ENCODE assay signal across 8 cellular contexts in genomic region chr1:157993179-157994080, GRCh38.
DNase-seq lines count a peak whose midpoint lies in the region; ATAC-seq and TF ChIP-seq lines count a peak whose summit lies in the region.

TSS of gene KIRREL1 (plus strand) at chr1:157993645. CDS start at chr1:157993677, 32 bp downstream.

- H3K36me3 ChIP-seq in muscle layer of duodenum (ENCODE audit: control insufficient read depth in 1 of 2, insufficient read depth in 2 of 2, low read length in 2 of 2) = no peaks in the 10 kb centered on the region

- ATAC-seq in SK-N-SH treated with all-trans-retinoic acid at 6 μM for 48 hours (peak; percentile 54), GM21737 (IDR thresholded peaks at IDR 0.05; ENCODE audit: unreplicated experiment) (no peak)

- H3K9me3 ChIP-seq in muscle layer of duodenum (ENCODE audit: control insufficient read depth in 1 of 2, low read length in 2 of 2) = no peaks in the 10 kb centered on the region

- peak within 1 kb of the TSS; percentile 70 to 86 for H3K4me3 ChIP-seq in muscle layer of duodenum (ENCODE audit: low read depth in 1 of 2, low read length in 2 of 2)

- no peaks in the 10 kb centered on the region for H3K27me3 ChIP-seq in muscle layer of duodenum (ENCODE audit: low read depth, low read length)

- peak; percentile 1 for DNase-seq in stimulated activated CD4-positive, alpha-beta T cell treated with anti-CD3 and anti-CD28 coated beads, Interleukin-2, amount 100 ng/mL, for 4 hours (ENCODE audit: low read depth)
- no peak for DNase-seq in stimulated activated CD4-positive, alpha-beta T cell treated with anti-CD3 and anti-CD28 coated beads, Interleukin-4, amount 100 ng/mL, for 4 hours
- DNase-seq in fibroblast of gingiva (ENCODE audit: low read depth) = peak; percentile 83
- no peak for DNase-seq in middle frontal gyrus (ENCODE audit: extremely low spot score, low spot score)
- no peak for DNase-seq in NCI-H524 treated with DMSO at 0.1 percent for 48 hours (lab: John Stamatoyannopoulos, UW)

- peak within 1 kb of the TSS; percentile 61 for H3K27ac ChIP-seq in muscle layer of duodenum (ENCODE audit: low read length)

- H3K4me1 ChIP-seq in muscle layer of duodenum (ENCODE audit: control insufficient read depth in 1 of 2, insufficient read depth in 2 of 2, low read length in 2 of 2) = peaks cover 1 to 36% of the 10 kb centered on the region in 2 donors

TF ChIP-seq in SK-N-SH treated with all-trans-retinoic acid at 6 μM for 48 hours, 23 proteins besides CTCF, POLR2A, EP300 and RAD21:
- no peak for TF ChIP-seq SNAI2 (CRISPR knock-in tag; IDR thresholded peaks at IDR 0.05)
- TF ChIP-seq ESRRG (CRISPR knock-in tag; IDR thresholded peaks at IDR 0.05) = no peak
- no peak for TF ChIP-seq POU6F1 (CRISPR knock-in tag; IDR thresholded peaks at IDR 0.05; ENCODE audit: borderline replicate concordance, low read depth)
- TF ChIP-seq ZFP3 (CRISPR knock-in tag; IDR thresholded peaks at IDR 0.05) = no peak
- TF ChIP-seq BACH2 (CRISPR knock-in tag; IDR thresholded peaks at IDR 0.05; ENCODE audit: borderline replicate concordance) = no peak
- TF ChIP-seq ZNF70 (CRISPR knock-in tag; IDR thresholded peaks at IDR 0.05) = no peak
- no peak for TF ChIP-seq TSHZ2 (CRISPR knock-in tag; IDR thresholded peaks at IDR 0.05)
- no peak for TF ChIP-seq PPARA (CRISPR knock-in tag; IDR thresholded peaks at IDR 0.05; ENCODE audit: borderline replicate concordance)
- TF ChIP-seq TOX (CRISPR knock-in tag; IDR thresholded peaks at IDR 0.05; ENCODE audit: borderline replicate concordance) = no peak
- no peak for TF ChIP-seq PATZ1 (CRISPR knock-in tag; IDR thresholded peaks at IDR 0.05; ENCODE audit: borderline replicate concordance)

Comparison
In these comparisons a context has a peak if more than half of its experiments do, and no peak if none do; other contexts are left out.
1. DNase-seq: peak in stimulated activated CD4-positive, alpha-beta T cell treated with anti-CD3 and anti-CD28 coated beads, Interleukin-2, amount 100 ng/mL, for 4 hours (single experiment) and fibroblast of gingiva (single experiment); none in stimulated activated CD4-positive, alpha-beta T cell treated with anti-CD3 and anti-CD28 coated beads, Interleukin-4, amount 100 ng/mL, for 4 hours (0 of 2), middle frontal gyrus (single experiment) and NCI-H524 treated with DMSO at 0.1 percent for 48 hours (single experiment).